ENCODE assay signal across 13 cellular contexts in the genomic region with DNA sequence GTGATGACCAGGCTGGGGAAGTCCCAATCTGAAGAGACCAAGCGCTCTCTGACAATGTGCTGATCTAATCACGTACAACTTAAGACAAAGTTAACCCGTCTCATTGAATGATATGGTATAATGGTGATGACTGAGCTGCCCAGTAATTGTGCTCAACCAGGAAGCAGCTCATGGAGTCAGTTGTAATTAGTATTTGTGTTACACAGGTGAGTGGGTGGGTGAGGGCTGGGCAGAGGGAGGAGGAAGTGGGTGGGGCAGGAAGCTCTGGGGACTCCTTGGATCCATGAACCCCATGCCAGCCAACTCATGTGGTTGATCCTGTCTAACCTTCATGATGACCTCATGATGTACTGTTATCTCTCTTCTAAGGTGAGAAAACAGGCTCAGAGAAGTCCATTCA. TPM values are rescaled to one million over a fixed set of nuclear protein-coding genes. Genes with fewer than 3 reads are reported as not detected.
A peak's percentile ranks its signal among the peaks of the same experiment; 100 is the strongest.
DNase-seq lines count a peak whose midpoint lies in the region; ATAC-seq, FAIRE-seq and TF ChIP-seq lines count a peak whose summit lies in the region.
"Had no signal": no experiment of that assay in that cellular context is flagged by ENCODE, and none has a peak within 500 bp of the region (broad histone marks: within the 10 kb centered on the region; RNA-seq: fewer than 3 reads in every experiment).

No MANE protein-coding gene starts in this region.

- no peak overlapping the region for H3K4me3 ChIP-seq in right atrium auricular region
- no peak overlapping the region for H3K4me3 ChIP-seq in Panc1 (ENCODE audit: low read depth in 2 of 2, low read length in 2 of 2)
- no peak overlapping the region for H3K4me3 ChIP-seq in bronchial epithelial cell (ENCODE audit: low read depth, low read length)
- H3K4me3 ChIP-seq in aorta (ENCODE audit: low read length in 2 of 2), result no peak overlapping the region
- H3K4me3 ChIP-seq: esophagus squamous epithelium, sigmoid colon had no signal

- H3K27me3 ChIP-seq in right atrium auricular region (no peaks in the 10 kb centered on the region), Panc1 (ENCODE audit: control insufficient read depth, insufficient read depth, low read length) (no peaks in the 10 kb centered on the region), bronchial epithelial cell (ENCODE audit: control insufficient read depth, insufficient read depth, low read length) (no peaks in the 10 kb centered on the region), aorta (ENCODE audit: control insufficient read depth in 1 of 2, insufficient read depth in 2 of 2, low read length in 1 of 2) (no peaks in the 10 kb centered on the region)
- H3K27me3 ChIP-seq: brain microvascular endothelial cell, sigmoid colon had no signal

- intact Hi-C loops in Right ventricle myocardium inferior (cut with DNase I), result no loop called here
- intact Hi-C loops in Panc1 (cut with micrococcal nuclease; ENCODE audit: unreplicated experiment), result no loop called here
- intact Hi-C loops in aorta (cut with DNase I), result no loop called here

- H3K27me3 Mint-ChIP-seq in stimulated activated memory B cell treated with anti-CD40 and anti-IgM and Interleukin-4, amounts not matched to agents 10 μg/mL and 1 μg/mL and 100 μg/mL, for 72 hours, result no peaks in the 10 kb centered on the region

- FAIRE-seq in bronchial epithelial cell (lab: Jason Lieb, UNC), result peak; percentile 18
- FAIRE-seq: urothelium cell line had no signal

- ATAC-seq in Right ventricle myocardium inferior, result no peak
- no peak for ATAC-seq in Panc1
- ATAC-seq in stimulated activated memory B cell treated with anti-CD40 and anti-IgM and Interleukin-4, amounts not matched to agents 10 μg/mL and 1 μg/mL and 100 μg/mL, for 72 hours, result no peak
- ATAC-seq in aorta (ENCODE audit: low FRiP score), result no peak
- ATAC-seq in HG02588 (IDR thresholded peaks at IDR 0.05; ENCODE audit: unreplicated experiment), result no peak

- POLR2A ChIA-PET in Panc1 (lab: Charles Lee), result no interaction called here

- no TSS peak for BruUV-seq in Panc1 (replicated peaks; lab: Mats Ljungman, UMichigan)

- H3K36me3 ChIP-seq in right atrium auricular region, result no peaks in the 10 kb centered on the region
- H3K36me3 ChIP-seq in Panc1 (ENCODE audit: control insufficient read depth, insufficient read depth, low read length), result no peaks in the 10 kb centered on the region
- H3K36me3 ChIP-seq in bronchial epithelial cell (ENCODE audit: control insufficient read depth, insufficient read depth, low read length), result no peaks in the 10 kb centered on the region
- H3K36me3 ChIP-seq in aorta (ENCODE audit: control insufficient read depth in 1 of 2, insufficient read depth in 2 of 2, low read length in 1 of 2), result no peaks in the 10 kb centered on the region
- H3K36me3 ChIP-seq: brain microvascular endothelial cell, esophagus squamous epithelium, sigmoid colon had no signal

- peak overlapping the region; percentile 4 to 21 for H3K27ac ChIP-seq in right atrium auricular region
- peak overlapping the region; percentile 26; the same call in 1 of the 2 replicates for H3K27ac ChIP-seq in Panc1 (ENCODE audit: low read length)
- H3K27ac ChIP-seq in aorta (ENCODE audit: low read depth in 1 of 2, low read length in 2 of 2), result no peak overlapping the region
- H3K27ac ChIP-seq: brain microvascular endothelial cell had no signal

- H3K9me3 ChIP-seq in right atrium auricular region (no peaks in the 10 kb centered on the region), Panc1 (ENCODE audit: control insufficient read depth, insufficient read depth, low read depth, low read length) (no peaks in the 10 kb centered on the region), aorta (ENCODE audit: control insufficient read depth, low read length) (no peaks in the 10 kb centered on the region)
- H3K9me3 ChIP-seq: esophagus squamous epithelium, sigmoid colon had no signal

- no peaks in the 10 kb centered on the region for H3K9me3 Mint-ChIP-seq in stimulated activated memory B cell treated with anti-CD40 and anti-IgM and Interleukin-4, amounts not matched to agents 10 μg/mL and 1 μg/mL and 100 μg/mL, for 72 hours

- no peak overlapping the region for H3K4me3 Mint-ChIP-seq in stimulated activated memory B cell treated with anti-CD40 and anti-IgM and Interleukin-4, amounts not matched to agents 10 μg/mL and 1 μg/mL and 100 μg/mL, for 72 hours

- peaks cover 25% of the 10 kb centered on the region for H3K36me3 Mint-ChIP-seq in stimulated activated memory B cell treated with anti-CD40 and anti-IgM and Interleukin-4, amounts not matched to agents 10 μg/mL and 1 μg/mL and 100 μg/mL, for 72 hours

- peak overlapping the region; percentile 93 for H3K27ac Mint-ChIP-seq in stimulated activated memory B cell treated with anti-CD40 and anti-IgM and Interleukin-4, amounts not matched to agents 10 μg/mL and 1 μg/mL and 100 μg/mL, for 72 hours

- TF ChIP-seq CTCF in right atrium auricular region (IDR thresholded peaks at IDR 0.05) (no peak), Panc1 (IDR thresholded peaks at IDR 0.05) (no peak), bronchial epithelial cell (IDR thresholded peaks at IDR 0.05; ENCODE audit: insufficient read depth, low read length, severe bottlenecking) (no peak)

- in situ Hi-C loops in Panc1 (cut with HindIII; ENCODE audit: low pct_unique_long_range_greater_than_20kb, low sequenced_read_pairs), result no loop called here

- no peak for DNase-seq in right atrium auricular region (ENCODE audit: low spot score)
- no peak for DNase-seq in Right ventricle myocardium inferior (ENCODE audit: missing footprints)
- DNase-seq in Panc1 (ENCODE audit: low read depth, low spot score), result no peak
- DNase-seq in bronchial epithelial cell (ENCODE audit: low read depth), result peak; percentile 84
- no peak for DNase-seq in aorta
- no peak for DNase-seq in cerebellum (ENCODE audit: low spot score)
- DNase-seq: brain microvascular endothelial cell, esophagus squamous epithelium, HCEC 1CT, sigmoid colon had no signal

- H3K4me1 ChIP-seq in right atrium auricular region (peaks cover 0 to 84% of the 10 kb centered on the region in 2 donors), Panc1 (ENCODE audit: control insufficient read depth, insufficient read depth, low read length) (peaks cover 43% of the 10 kb centered on the region), aorta (ENCODE audit: control insufficient read depth in 1 of 2, insufficient read depth in 2 of 2, low read length in 2 of 2) (no peaks in the 10 kb centered on the region)

- 82 to 90% methylated on average over 3 of the region's 3 CpGs for whole genome bisulfite sequencing in aorta, 2 donors

- peaks cover 92% of the 10 kb centered on the region for H3K4me1 Mint-ChIP-seq in stimulated activated memory B cell treated with anti-CD40 and anti-IgM and Interleukin-4, amounts not matched to agents 10 μg/mL and 1 μg/mL and 100 μg/mL, for 72 hours

- CTCF ChIA-PET in Panc1 (lab: Charles Lee), result interaction anchor here (0.7 to 1.3 kb wide), 2 partner anchors 8 to 29 kb away, joined by 4 read pairs; no protein-coding TSS in a partner anchor

RNA-seq across cellular contexts. Expression of a gene that starts 8.7 kb away (rescaled TPM):
- 100 to 1,000 TPM in 1 of 2 donors, 10 to 100 TPM in 1; 83.7 to 152 TPM for total RNA-seq in right atrium auricular region
- total RNA-seq in Right ventricle myocardium inferior, result 49.3 TPM
- total RNA-seq in Panc1 (2021; ENCODE audit: unreplicated experiment), result 192 TPM
- polyA plus RNA-seq in Panc1 (2012; ENCODE audit: insufficient read length), result 250 TPM
- 44.2 and 61.8 TPM in 2 replicates for total RNA-seq in bronchial epithelial cell
- 100 to 1,000 TPM; 135 to 155 TPM for total RNA-seq in aorta
- 100 to 1,000 TPM in 1 of 2 donors, 10 to 100 TPM in 1; 12.1 to 112 TPM for polyA plus RNA-seq in aorta
- total RNA-seq in cerebellum, result 12.6 TPM

Comparison
In these comparisons a context has a peak if more than half of its experiments do, and no peak if none do; other contexts are left out.
1. H3K27ac ChIP-seq: peak in right atrium auricular region (2 of 2) and Panc1 (single experiment); none in aorta (0 of 2).